9 cellular contexts compared by ENCODE assay signal in the genomic region with DNA sequence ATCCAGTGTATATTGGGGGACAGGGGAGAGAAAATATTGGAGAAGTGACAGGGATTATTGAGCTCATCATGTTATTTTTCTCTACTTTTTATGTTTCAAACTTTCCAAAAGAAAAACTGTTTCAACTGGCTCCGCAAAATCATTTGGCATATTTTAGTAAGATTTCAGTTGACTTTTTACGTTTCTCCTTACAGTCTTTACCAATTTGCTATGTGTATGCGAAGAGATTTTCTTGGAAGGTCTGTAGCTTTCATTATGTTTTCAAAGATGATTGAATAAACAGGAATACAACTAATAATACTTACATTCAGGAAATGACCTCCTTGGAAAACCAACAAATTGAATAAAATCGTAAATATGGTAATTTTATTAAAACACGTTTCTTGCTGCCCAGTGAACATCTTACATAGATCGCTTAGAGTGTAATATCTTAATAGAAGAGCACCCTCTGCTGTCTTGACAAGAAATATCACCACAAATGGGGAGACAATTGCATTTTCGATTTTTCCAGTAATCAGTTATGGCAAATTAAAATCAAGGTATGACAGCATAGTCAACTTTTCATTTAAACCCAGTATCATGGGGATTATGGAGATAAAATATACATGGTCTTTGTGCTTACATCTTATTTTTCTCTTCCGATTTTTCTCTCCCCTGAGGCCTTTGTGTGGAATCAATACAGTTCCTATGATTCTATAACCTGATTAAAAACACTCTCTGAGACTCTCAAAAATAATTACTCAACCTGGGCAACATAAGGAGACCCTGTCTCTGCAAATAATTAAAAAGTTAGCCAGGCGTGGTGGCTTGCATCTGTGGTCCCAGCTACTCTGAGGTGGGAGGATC. TPM values are rescaled to one million over a fixed set of nuclear protein-coding genes. Genes with fewer than 3 reads are reported as not detected.
DNase-seq lines count a peak whose midpoint lies in the region; ATAC-seq and TF ChIP-seq lines count a peak whose summit lies in the region.
"Had no signal": no experiment of that assay in that cellular context is flagged by ENCODE, and none has a peak within 500 bp of the region (broad histone marks: within the 10 kb centered on the region; RNA-seq: fewer than 3 reads in every experiment).

No MANE protein-coding gene starts in this region.

- no TSS peak for BruUV-seq in Panc1 (replicated peaks; lab: Mats Ljungman, UMichigan)

- peak; percentile 38 for DNase-seq in Panc1 (ENCODE audit: low read depth, low spot score)
- peak; percentile 38 for DNase-seq in fibroblast of mammary gland (ENCODE audit: low read depth)
- peak; percentile 1 for DNase-seq in retinal pigment epithelial cell (ENCODE audit: low read depth)
- no peak for DNase-seq in CD8-positive, alpha-beta T cell
- DNase-seq in effector memory CD4-positive, alpha-beta T cell: no peak

- ATAC-seq in HG02759 (IDR thresholded peaks at IDR 0.05; ENCODE audit: unreplicated experiment) (peak; percentile 60), Panc1 (peak; percentile 94), HG03469 (IDR thresholded peaks at IDR 0.05; ENCODE audit: unreplicated experiment) (no peak)
- no peak for ATAC-seq in CD8-positive, alpha-beta T cell

- peaks cover 1% of the 10 kb centered on the region for H3K4me1 Mint-ChIP-seq in CD8-positive, alpha-beta T cell (ENCODE audit: low read depth)

- CTCF ChIA-PET in Panc1 (lab: Charles Lee): interaction anchor here (0.5 to 1.6 kb wide), 2 partner anchors 422 to 817 kb away, joined by 3 to 6 read pairs; no protein-coding TSS in a partner anchor
- CTCF ChIA-PET in CD8-positive, alpha-beta T cell (lab: Charles Lee): interaction anchor here (0.6 kb wide), 1 partner anchor 1334 kb away, joined by 3 read pairs; no protein-coding TSS in a partner anchor

- H3K4me3 ChIP-seq in DOHH2 (ENCODE audit: low read length) (no peak overlapping the region), Panc1 (ENCODE audit: low read depth in 2 of 2, low read length in 2 of 2) (peak overlapping the region in 1 of 2 experiments; percentile 13; a peak in 1 of 4 replicates), fibroblast of mammary gland (ENCODE audit: control insufficient read depth, low read depth, low read length) (no peak overlapping the region), retinal pigment epithelial cell (ENCODE audit: low read length) (no peak overlapping the region)
- no peak overlapping the region for H3K4me3 ChIP-seq in CD8-positive, alpha-beta T cell (ENCODE audit: low read depth, low read length)
- no peak overlapping the region for H3K4me3 ChIP-seq in effector memory CD4-positive, alpha-beta T cell (ENCODE audit: insufficient read depth, low read depth, low read length, poor library complexity, severe bottlenecking)

- no peaks in the 10 kb centered on the region for H4K20me1 ChIP-seq in DOHH2 (ENCODE audit: control insufficient read depth, insufficient read depth, low read depth, low read length)

- no peaks in the 10 kb centered on the region for H3K9me2 ChIP-seq in DOHH2 (replicated peaks; ENCODE audit: control insufficient read depth, low read length)

- no peaks in the 10 kb centered on the region for H3K27me3 Mint-ChIP-seq in CD8-positive, alpha-beta T cell (ENCODE audit: low read depth)

- H3K4me1 ChIP-seq in DOHH2 (ENCODE audit: control insufficient read depth, low read length): no peaks in the 10 kb centered on the region
- H3K4me1 ChIP-seq in Panc1 (ENCODE audit: control insufficient read depth, insufficient read depth, low read length): peaks cover 15% of the 10 kb centered on the region
- no peaks in the 10 kb centered on the region for H3K4me1 ChIP-seq in CD8-positive, alpha-beta T cell (ENCODE audit: insufficient read depth, low read length)
- H3K4me1 ChIP-seq in effector memory CD4-positive, alpha-beta T cell (ENCODE audit: control insufficient read depth, insufficient read depth, low read length, poor library complexity, severe bottlenecking): no peaks in the 10 kb centered on the region

- no peaks in the 10 kb centered on the region for H3F3A ChIP-seq in DOHH2 (ENCODE audit: control insufficient read depth, insufficient read depth)

- H3K9me3 Mint-ChIP-seq in CD8-positive, alpha-beta T cell: peaks cover 11% of the 10 kb centered on the region

- peak; percentile 67 for TF ChIP-seq CTCF in DOHH2 (IDR thresholded peaks at IDR 0.05; ENCODE audit: low read depth, low read length, poor library complexity, severe bottlenecking)
- peak; percentile 77; the same call in 1 of the 2 replicates for TF ChIP-seq CTCF in Panc1 (IDR thresholded peaks at IDR 0.05)
- TF ChIP-seq CTCF in fibroblast of mammary gland (conservative IDR thresholded peaks at IDR 0.05; ENCODE audit: control insufficient read depth, insufficient read depth, low read depth, low read length): peak; percentile 46
- peak; percentile 49 for TF ChIP-seq CTCF in retinal pigment epithelial cell (conservative IDR thresholded peaks at IDR 0.05; ENCODE audit: low read depth, low read length)
- TF ChIP-seq CTCF in CD8-positive, alpha-beta T cell (IDR thresholded peaks at IDR 0.05): no peak

- H3K36me3 ChIP-seq in DOHH2 (ENCODE audit: control insufficient read depth, low read length) (no peaks in the 10 kb centered on the region), Panc1 (ENCODE audit: control insufficient read depth, insufficient read depth, low read length) (no peaks in the 10 kb centered on the region)
- H3K36me3 ChIP-seq in CD8-positive, alpha-beta T cell (ENCODE audit: insufficient read depth, low read length): no peaks in the 10 kb centered on the region
- H3K36me3 ChIP-seq in effector memory CD4-positive, alpha-beta T cell (ENCODE audit: control insufficient read depth, insufficient read depth, low read length): no peaks in the 10 kb centered on the region

- H3K27ac ChIP-seq in DOHH2 (ENCODE audit: low read depth, low read length) (no peak overlapping the region), Panc1 (ENCODE audit: low read length) (peak overlapping the region; percentile 88)
- H3K27ac ChIP-seq in CD8-positive, alpha-beta T cell (ENCODE audit: low read depth, low read length): no peak overlapping the region
- no peak overlapping the region for H3K27ac ChIP-seq in effector memory CD4-positive, alpha-beta T cell (ENCODE audit: insufficient read depth, low read length, poor library complexity, severe bottlenecking)

- intact Hi-C loops in Panc1 (cut with micrococcal nuclease; ENCODE audit: unreplicated experiment): loop anchor here (1.0 to 2.0 kb wide), 2 partner anchors 85 to 421 kb away; no protein-coding TSS in a partner anchor
- intact Hi-C loops in CD8-positive, alpha-beta T cell (cut with DNase I, micrococcal nuclease): no loop called here

- H3K36me3 Mint-ChIP-seq in CD8-positive, alpha-beta T cell: no peaks in the 10 kb centered on the region

- POLR2A ChIA-PET in Panc1 (lab: Charles Lee): no interaction called here
- POLR2A ChIA-PET in CD8-positive, alpha-beta T cell (lab: Charles Lee): no interaction called here

- no peak overlapping the region for H3K4me3 Mint-ChIP-seq in CD8-positive, alpha-beta T cell

- no peak overlapping the region for H3K4me2 ChIP-seq in DOHH2 (ENCODE audit: low read length)

- H3K79me2 ChIP-seq in DOHH2 (ENCODE audit: control insufficient read depth, low read length): no peaks in the 10 kb centered on the region

- H3K27me3 ChIP-seq in DOHH2 (ENCODE audit: control insufficient read depth, low read length) (no peaks in the 10 kb centered on the region), Panc1 (ENCODE audit: control insufficient read depth, insufficient read depth, low read length) (no peaks in the 10 kb centered on the region)
- H3K27me3 ChIP-seq in CD8-positive, alpha-beta T cell (ENCODE audit: insufficient read depth, low read length): no peaks in the 10 kb centered on the region
- no peaks in the 10 kb centered on the region for H3K27me3 ChIP-seq in effector memory CD4-positive, alpha-beta T cell (replicated peaks; ENCODE audit: control insufficient read depth, insufficient read depth, low read length, poor library complexity, severe bottlenecking)

- no peak overlapping the region for H3K27ac Mint-ChIP-seq in CD8-positive, alpha-beta T cell

- H3K9me3 ChIP-seq in DOHH2 (ENCODE audit: control insufficient read depth, insufficient read depth, low read length) (no peaks in the 10 kb centered on the region), Panc1 (ENCODE audit: control insufficient read depth, insufficient read depth, low read depth, low read length) (no peaks in the 10 kb centered on the region)
- H3K9me3 ChIP-seq in CD8-positive, alpha-beta T cell (ENCODE audit: low read length): no peaks in the 10 kb centered on the region
- no peaks in the 10 kb centered on the region for H3K9me3 ChIP-seq in effector memory CD4-positive, alpha-beta T cell (ENCODE audit: control insufficient read depth, low read length)

- in situ Hi-C loops in Panc1 (cut with HindIII; ENCODE audit: low pct_unique_long_range_greater_than_20kb, low sequenced_read_pairs): no loop called here

RNA-seq across cellular contexts. Expression of gene MBL2, which starts 43.1 kb away (rescaled TPM):
- not detected for total RNA-seq in Panc1 (2021; ENCODE audit: unreplicated experiment)
- polyA plus RNA-seq in Panc1 (2012; ENCODE audit: insufficient read length): not detected
- not detected for total RNA-seq in CD8-positive, alpha-beta T cell
- total RNA-seq: mononuclear cell had no signal

Comparison
In these comparisons a context has a peak if more than half of its experiments do, and no peak if none do; other contexts are left out.
1. ATAC-seq: peak in HG02759 (single experiment) and Panc1 (single experiment); none in HG03469 (single experiment) and CD8-positive, alpha-beta T cell (single experiment).
2. DNase-seq: peak in Panc1 (single experiment), fibroblast of mammary gland (single experiment) and retinal pigment epithelial cell (single experiment); none in CD8-positive, alpha-beta T cell (0 of 7) and effector memory CD4-positive, alpha-beta T cell (0 of 3).